Comparison of ENCODE assay signal across 8 cellular contexts in genomic region chr7:85030893-85031292, GRCh38.
DNase-seq lines count a peak whose midpoint lies in the region; ATAC-seq lines count a peak whose summit lies in the region.

No MANE protein-coding gene starts in this region.

- DNase-seq in EH (ENCODE audit: low read depth), result peak; percentile 79
- peak; percentile 87 for DNase-seq in H4 (ENCODE audit: low spot score)
- DNase-seq in NCI-H526 treated with DMSO at 0.1 percent for 48 hours (lab: John Stamatoyannopoulos, UW), result peak; percentile 37
- peak; percentile 26 to 46 for DNase-seq in dermis microvascular lymphatic vessel endothelial cell (ENCODE audit: low read depth in 2 of 2)
- peak; percentile 48 for DNase-seq in pons (ENCODE audit: low spot score)
- DNase-seq in activated T-cell treated with anti-CD3 and anti-CD28 coated beads, Interleukin-2, amount 50 U/mL, for 1 hour, result no peak
- DNase-seq in activated CD8-positive, alpha-beta memory T cell treated with anti-CD3 and anti-CD28 coated beads, Interleukin-2, amount 50 U/mL, for 4 hours, result no peak

- no peak for ATAC-seq in GM18909 (IDR thresholded peaks at IDR 0.05; ENCODE audit: poor library complexity, unreplicated experiment)

Comparison
In these comparisons a context has a peak if more than half of its experiments do, and no peak if none do; other contexts are left out.
1. DNase-seq: peak in EH (single experiment), H4 (single experiment), NCI-H526 treated with DMSO at 0.1 percent for 48 hours (single experiment), dermis microvascular lymphatic vessel endothelial cell (2 of 2) and pons (single experiment); none in activated T-cell treated with anti-CD3 and anti-CD28 coated beads, Interleukin-2, amount 50 U/mL, for 1 hour (single experiment) and activated CD8-positive, alpha-beta memory T cell treated with anti-CD3 and anti-CD28 coated beads, Interleukin-2, amount 50 U/mL, for 4 hours (single experiment).